Comparison of ENCODE assay signal across 3 cellular contexts in the genomic region with DNA sequence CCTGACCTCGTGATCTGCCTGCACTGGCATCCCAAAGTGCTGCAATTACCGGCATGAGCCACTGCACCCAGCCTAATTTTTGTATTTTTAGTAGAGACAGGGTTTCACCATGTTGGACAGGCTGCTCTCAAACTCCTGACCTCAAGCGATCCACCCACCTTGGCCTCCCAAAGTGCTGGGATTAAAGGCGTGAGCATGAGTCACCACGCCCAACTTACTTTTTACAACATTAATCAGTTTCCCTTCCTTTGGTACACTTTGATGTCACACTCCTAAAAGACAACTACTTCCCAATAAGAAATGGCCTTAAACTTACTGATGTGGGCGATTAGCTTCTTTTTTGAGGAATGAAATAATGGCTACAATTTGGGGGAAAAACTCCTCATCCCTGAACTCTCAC. TPM values are rescaled to one million over a fixed set of nuclear protein-coding genes. Genes with fewer than 3 reads are reported as not detected.
"Had no signal": no experiment of that assay in that cellular context is flagged by ENCODE, and none has a peak within 500 bp of the region (broad histone marks: within the 10 kb centered on the region; RNA-seq: fewer than 3 reads in every experiment).

No MANE protein-coding gene starts in this region.

RNA-seq across cellular contexts. Expression of gene VSIG2, which starts 18.9 kb away (rescaled TPM):
- total RNA-seq: frontal cortex, osteoblast had no signal

RNA-seq across cellular contexts. Expression of gene NRGN, which starts 31.2 kb away (rescaled TPM):
- polyA plus RNA-seq: naive thymus-derived CD4-positive, alpha-beta T cell had no signal
